21 cellular contexts compared by ENCODE assay signal in the genomic region with DNA sequence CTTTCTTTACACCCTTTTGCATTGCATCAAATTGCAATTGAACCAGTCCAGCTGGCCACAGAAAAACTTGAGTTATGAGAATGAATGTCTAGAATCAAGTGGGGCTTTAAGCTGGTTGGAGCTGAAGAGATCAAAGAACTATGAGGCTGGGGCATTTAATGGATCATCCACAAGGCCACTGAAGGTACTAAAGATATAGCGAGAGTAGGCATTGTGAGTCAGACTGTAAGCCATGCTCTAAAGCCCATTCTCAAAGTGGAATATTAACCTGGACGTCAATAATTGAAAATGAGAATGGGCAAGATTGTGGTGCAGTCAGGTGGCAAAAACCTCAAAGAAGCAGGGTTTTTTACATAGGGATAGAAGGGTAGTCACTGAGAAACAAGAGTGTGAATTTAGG. TPM values are rescaled to one million over a fixed set of nuclear protein-coding genes. Genes with fewer than 3 reads are reported as not detected.
DNase-seq lines count a peak whose midpoint lies in the region; ATAC-seq, FAIRE-seq and TF ChIP-seq lines count a peak whose summit lies in the region.
"Had no signal": no experiment of that assay in that cellular context is flagged by ENCODE, and none has a peak within 500 bp of the region (broad histone marks: within the 10 kb centered on the region; RNA-seq: fewer than 3 reads in every experiment).

No MANE protein-coding gene starts in this region.

- H3K4me1 ChIP-seq in A549 = peaks cover 47% of the 10 kb centered on the region

- ATAC-seq in A549 (peak in 1 of 2 experiments; percentile 20; a peak in 1 of 6 replicates), HG02938 (IDR thresholded peaks at IDR 0.05; ENCODE audit: unreplicated experiment) (peak; percentile 81), HG03460 (IDR thresholded peaks at IDR 0.05; ENCODE audit: unreplicated experiment) (peak; percentile 87)
- ATAC-seq: naive thymus-derived CD8-positive, alpha-beta T cell had no signal

- no peaks in the 10 kb centered on the region for H3K9me3 ChIP-seq in A549
- H3K9me3 ChIP-seq: Peyer's patch had no signal

- POLR2A ChIA-PET in A549 (lab: Yijun Ruan, JAX) = no interaction called here

- H3K4me2 ChIP-seq in A549 = peak overlapping the region; percentile 30

- TF ChIP-seq EP300 in A549 (IDR thresholded peaks at IDR 0.05) = no peak

- no peak for TF ChIP-seq RAD21 in A549 (conservative IDR thresholded peaks at IDR 0.05 in 1 of 2, IDR thresholded peaks at IDR 0.05 in 1 of 2)

- no peak for TF ChIP-seq POLR2A in A549 (IDR thresholded peaks at IDR 0.05; ENCODE audit: low read length)

- FAIRE-seq in A549 (lab: Jason Lieb, UNC) (no peak), GM19239 (lab: Jason Lieb, UNC) (peak; percentile 91)

- no peak for DNase-seq in A549 (ENCODE audit: low read depth in 1 of 2, low spot score in 1 of 2)
- DNase-seq in GM19239 (ENCODE audit: insufficient read length, low spot score) = no peak
- DNase-seq in NOMO-1 treated with dmso at 0.1 percent for 144 hours (lab: John Stamatoyannopoulos, UW; ENCODE audit: unreplicated experiment) = no peak
- DNase-seq in dedifferentiated amniotic fluid mesenchymal stem cell (ENCODE audit: extremely low spot score) = no peak
- DNase-seq in NCI-H524 treated with DMSO at 0.1 percent for 48 hours (lab: John Stamatoyannopoulos, UW) = no peak
- no peak for DNase-seq in superior temporal gyrus (ENCODE audit: extremely low spot score)
- DNase-seq: activated CD8-positive, alpha-beta memory T cell treated with anti-CD3 and anti-CD28 coated beads for 24 hours; DND-41; foreskin melanocyte; H7; mammary epithelial cell; naive thymus-derived CD8-positive, alpha-beta T cell; NCI-H69; Peyer's patch; SW 1271; trophoblast cell; WERI-Rb-1 had no signal

- TF ChIP-seq CTCF in A549 (IDR thresholded peaks at IDR 0.05) = no peak

- H3K27ac ChIP-seq in A549 = peak overlapping the region; percentile 29 to 61; a peak in 5 of 6 replicates
- H3K27ac ChIP-seq: 22Rv1, Peyer's patch, WERI-Rb-1 had no signal

- CTCF ChIA-PET in A549 (lab: Yijun Ruan, JAX) = interaction anchor here (1.3 kb wide), 1 partner anchor 12 kb away, joined by 5 read pairs; no protein-coding TSS in a partner anchor

- no peak overlapping the region for H3K4me3 ChIP-seq in A549
- H3K4me3 ChIP-seq: Peyer's patch had no signal

- 15% methylated on average over 2 of the region's 2 CpGs for WGBS in A549 (ENCODE audit: missing lambda C conversion rate)

TF ChIP-seq in A549, 52 proteins besides CTCF, POLR2A, EP300 and RAD21:
- TF ChIP-seq CHD4 (IDR thresholded peaks at IDR 0.05; ENCODE audit: borderline replicate concordance) = no peak
- TF ChIP-seq CBX2 (IDR thresholded peaks at IDR 0.05; ENCODE audit: borderline replicate concordance, low read depth) = no peak
- no peak for TF ChIP-seq ESRRA (IDR thresholded peaks at IDR 0.05; ENCODE audit: borderline replicate concordance, low read length)
- TF ChIP-seq, protein P1, sequence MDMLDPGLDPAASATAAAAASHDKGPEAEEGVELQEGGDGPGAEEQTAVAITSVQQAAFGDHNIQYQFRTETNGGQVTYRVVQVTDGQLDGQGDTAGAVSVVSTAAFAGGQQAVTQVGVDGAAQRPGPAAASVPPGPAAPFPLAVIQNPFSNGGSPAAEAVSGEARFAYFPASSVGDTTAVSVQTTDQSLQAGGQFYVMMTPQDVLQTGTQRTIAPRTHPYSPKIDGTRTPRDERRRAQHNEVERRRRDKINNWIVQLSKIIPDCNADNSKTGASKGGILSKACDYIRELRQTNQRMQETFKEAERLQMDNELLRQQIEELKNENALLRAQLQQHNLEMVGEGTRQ (IDR thresholded peaks at IDR 0.05) = no peak
- TF ChIP-seq MAZ (IDR thresholded peaks at IDR 0.05; ENCODE audit: borderline replicate concordance, low read depth, low read length) = no peak
- no peak for TF ChIP-seq CHD2 (IDR thresholded peaks at IDR 0.05; ENCODE audit: low read length, partially characterized antibody)
- no peak for TF ChIP-seq ZFP36 (IDR thresholded peaks at IDR 0.05; ENCODE audit: borderline replicate concordance, partially characterized antibody)
- TF ChIP-seq MYC (IDR thresholded peaks at IDR 0.05; ENCODE audit: borderline replicate concordance, low read length) = no peak
- TF ChIP-seq NR3C1 (IDR thresholded peaks at IDR 0.05) = no peak
- TF ChIP-seq BHLHE40 (IDR thresholded peaks at IDR 0.05; ENCODE audit: low read depth, low read length) = no peak
- no peak for TF ChIP-seq RCOR1 (IDR thresholded peaks at IDR 0.05; ENCODE audit: low read depth, low read length)
- TF ChIP-seq ZC3H11A (IDR thresholded peaks at IDR 0.05) = no peak

RNA-seq across cellular contexts. Expression of a gene that starts 12.4 kb away (rescaled TPM):
- polyA plus RNA-seq in A549 (2011; rRNA removed) (26.6 and 27.2 TPM in 2 replicates), A549 (2017; fragmentation: RNase III; extraction: RNeasy Plus Mini Kit Qiagen cat#74134 plus additional on column Dnase treatment) (5.2 to 7.3 TPM (median 6.6 TPM) in 3 replicates)
- 4.6 and 6.0 TPM in 2 replicates for polyA plus RNA-seq in A549 (2012; cell fraction: cytosol; rRNA removed)
- 7.7 and 16.9 TPM in 2 replicates for polyA plus RNA-seq in A549 (2012; cell fraction: nucleus; rRNA removed)
- 36.8 and 43.7 TPM in 2 replicates for polyA minus RNA-seq in A549 (2011; rRNA and poly(A)+ RNA removed)
- polyA plus RNA-seq: naive thymus-derived CD8-positive, alpha-beta T cell had no signal

RNA-seq across cellular contexts. Expression of a gene that starts 20.4 kb away (rescaled TPM):
- polyA plus RNA-seq in A549 (2011; rRNA removed) (not detected in 2 replicates), A549 (2017; fragmentation: RNase III; extraction: RNeasy Plus Mini Kit Qiagen cat#74134 plus additional on column Dnase treatment) (not detected in 3 replicates)
- polyA plus RNA-seq in A549 (2012; cell fraction: cytosol; rRNA removed) = not detected in 2 replicates
- not detected in 2 replicates for polyA plus RNA-seq in A549 (2012; cell fraction: nucleus; rRNA removed)
- polyA minus RNA-seq in A549 (2011; rRNA and poly(A)+ RNA removed) = not detected in 2 replicates
- polyA plus RNA-seq: adipose tissue; mammary epithelial cell; naive thymus-derived CD8-positive, alpha-beta T cell had no signal
